Comparison of ENCODE assay signal across 11 cellular contexts in genomic region chr6:43089874-43090556, GRCh38. TPM values are rescaled to one million over a fixed set of nuclear protein-coding genes. Genes with fewer than 3 reads are reported as not detected.
DNase-seq lines count a peak whose midpoint lies in the region; ATAC-seq and TF ChIP-seq lines count a peak whose summit lies in the region.
"Had no signal": no experiment of that assay in that cellular context is flagged by ENCODE, and none has a peak within 500 bp of the region (broad histone marks: within the 10 kb centered on the region; RNA-seq: fewer than 3 reads in every experiment).

No MANE protein-coding gene starts in this region.

- no peak for TF ChIP-seq CTCF in prostate gland (IDR thresholded peaks at IDR 0.05)

- H3K36me3 ChIP-seq in iPS DF 6.9 (ENCODE audit: control insufficient read depth, insufficient read depth, low read length), result no peaks in the 10 kb centered on the region
- H3K36me3 ChIP-seq in prostate gland, result no peaks in the 10 kb centered on the region
- H3K36me3 ChIP-seq: left ventricle myocardium inferior had no signal

- ATAC-seq in GM18858 (IDR thresholded peaks at IDR 0.05; ENCODE audit: unreplicated experiment), result no peak
- ATAC-seq in HG03571 (IDR thresholded peaks at IDR 0.05; ENCODE audit: unreplicated experiment), result no peak

- POLR2A ChIA-PET in HEK293T (lab: Yijun Ruan, JAX), result interaction anchor here (0.5 to 2.2 kb wide), 6 partner anchors 9 to 289 kb away, joined by 3 to 13 read pairs (median 4); partner anchors contain the start of genes KLC4, MRPL2 and PEX6

- intact Hi-C loops in prostate gland (cut with DNase I), result no loop called here

- H3K9me3 ChIP-seq in iPS DF 6.9 (ENCODE audit: control insufficient read depth, insufficient read depth, low read length) (no peaks in the 10 kb centered on the region), prostate gland (no peaks in the 10 kb centered on the region)
- H3K9me3 ChIP-seq: left ventricle myocardium inferior had no signal

- H3K4me3 ChIP-seq in iPS DF 6.9 (ENCODE audit: low read length) (no peak overlapping the region), prostate gland (no peak overlapping the region)
- H3K4me3 ChIP-seq: left ventricle myocardium inferior had no signal

- no CpG with 5 or more reads among the region's 8 CpGs for WGBS in iPS DF 6.9 (ENCODE audit: insufficient coverage, insufficient read length)
- 38% methylated on average over 8 of the region's 8 CpGs for WGBS in prostate gland

- H3K27ac ChIP-seq in iPS DF 6.9 (ENCODE audit: low read length) (peak overlapping the region; percentile 96), prostate gland (peak overlapping the region; percentile 79 to 80)
- H3K27ac ChIP-seq: left ventricle myocardium inferior had no signal

- in situ Hi-C loops in G401 (cut with HindIII; ENCODE audit: low sequenced_read_pairs), result no loop called here

- no peak for TF ChIP-seq POLR2A in prostate gland (IDR thresholded peaks at IDR 0.05)

- CTCF ChIA-PET in HEK293T (lab: Yijun Ruan, JAX), result interaction anchor here (1.3 kb wide), 1 partner anchor 59 kb away, joined by 3 read pairs; no protein-coding TSS in a partner anchor

- no peaks in the 10 kb centered on the region for H3K27me3 ChIP-seq in iPS DF 6.9 (ENCODE audit: control insufficient read depth, insufficient read depth, low read length)
- H3K27me3 ChIP-seq in prostate gland (replicated peaks; ENCODE audit: insufficient read depth), result no peaks in the 10 kb centered on the region

- H3K4me1 ChIP-seq in iPS DF 6.9 (ENCODE audit: control insufficient read depth, insufficient read depth, low read length), result peaks cover 15% of the 10 kb centered on the region
- peaks cover 32% of the 10 kb centered on the region for H3K4me1 ChIP-seq in prostate gland (replicated peaks)
- H3K4me1 ChIP-seq: left ventricle myocardium inferior had no signal

- DNase-seq in G401 (ENCODE audit: low spot score) (peak; percentile 17), SW480 (ENCODE audit: low spot score) (peak; percentile 46), iPS DF 6.9 (ENCODE audit: low read depth, low spot score) (no peak), prostate gland (ENCODE audit: low spot score) (no peak), HEK293T (ENCODE audit: extremely low spot score) (no peak), A172 (ENCODE audit: low spot score) (no peak)
- DNase-seq: activated CD8-positive, alpha-beta memory T cell treated with anti-CD3 and anti-CD28 coated beads, Interleukin-2, amount 50 U/mL, for 4 hours; left ventricle myocardium inferior; NCI-H446 treated with DMSO at 0.1 percent for 48 hours had no signal

TF ChIP-seq in HEK293T, 16 proteins besides CTCF, POLR2A, EP300 and RAD21:
- TF ChIP-seq ELF4 (IDR thresholded peaks at IDR 0.05), result no peak
- TF ChIP-seq SP1 (IDR thresholded peaks at IDR 0.05), result no peak
- no peak for TF ChIP-seq BHLHE40 (IDR thresholded peaks at IDR 0.05; ENCODE audit: borderline replicate concordance)
- no peak for TF ChIP-seq ARNT (IDR thresholded peaks at IDR 0.05)
- TF ChIP-seq FOXA1 (IDR thresholded peaks at IDR 0.05), result no peak
- TF ChIP-seq ZNF384 (IDR thresholded peaks at IDR 0.05), result no peak
- no peak for TF ChIP-seq PKNOX1 (IDR thresholded peaks at IDR 0.05)

RNA-seq across cellular contexts. Expression of gene PTK7, which starts 13.9 kb away (rescaled TPM):
- 237 and 257 TPM in 2 replicates for total RNA-seq in G401 (2014; rRNA removed; shearing (Covaris generic))
- total RNA-seq in prostate gland, result 10 to 100 TPM; 83.3 to 85.2 TPM
- total RNA-seq in A172 (2014; rRNA removed; shearing (Covaris generic)), result 82.3 and 84.6 TPM in 2 replicates

RNA-seq across cellular contexts. Expression of gene KLC4, which starts 30.6 kb away (rescaled TPM):
- total RNA-seq in G401 (2014; rRNA removed; shearing (Covaris generic)), result 13.8 and 14.1 TPM in 2 replicates
- 10 to 100 TPM; 27.3 to 41.2 TPM for total RNA-seq in prostate gland
- total RNA-seq in A172 (2014; rRNA removed; shearing (Covaris generic)), result 17.0 and 19.0 TPM in 2 replicates

RNA-seq across cellular contexts. Expression of gene MRPL2, which starts 30.8 kb away (rescaled TPM):
- 51.0 and 92.2 TPM in 2 replicates for total RNA-seq in G401 (2014; rRNA removed; shearing (Covaris generic))
- total RNA-seq in prostate gland, result 10 to 100 TPM; 19.1 to 52.3 TPM
- total RNA-seq in A172 (2014; rRNA removed; shearing (Covaris generic)), result 29.9 and 30.7 TPM in 2 replicates

RNA-seq across cellular contexts. Expression of gene CUL7, which starts 36.4 kb away (rescaled TPM):
- total RNA-seq in G401 (2014; rRNA removed; shearing (Covaris generic)), result 29.0 and 33.1 TPM in 2 replicates
- 10 to 100 TPM; 18.6 to 30.4 TPM for total RNA-seq in prostate gland
- 22.5 and 24.7 TPM in 2 replicates for total RNA-seq in A172 (2014; rRNA removed; shearing (Covaris generic))

Comparison
In these comparisons a context has a peak if more than half of its experiments do, and no peak if none do; other contexts are left out.
1. DNase-seq: peak in G401 (single experiment) and SW480 (single experiment); none in iPS DF 6.9 (single experiment), prostate gland (single experiment), HEK293T (single experiment) and A172 (single experiment).